In genomic region chr3:186002884-186003472, GRCh38 we compare ENCODE assay signal across 8 cellular contexts.
A peak's percentile ranks its signal among the peaks of the same experiment; 100 is the strongest.
DNase-seq lines count a peak whose midpoint lies in the region; ATAC-seq, FAIRE-seq and TF ChIP-seq lines count a peak whose summit lies in the region.

No MANE protein-coding gene starts in this region.

- peak; percentile 30 to 32 for ATAC-seq in activated T-cell treated with anti-CD3 and anti-CD28 coated beads, Interleukin-2, amount 50 U/mL, for 72 hours (replicated peaks in 1 of 2)
- ATAC-seq in body of pancreas (no peak), pancreas (peak in 3 of 4 donors; percentile 37 to 69 (median 56))

- no peaks in the 10 kb centered on the region for H3K36me3 ChIP-seq in body of pancreas (replicated peaks in 1 of 2; ENCODE audit: insufficient read depth in 1 of 2, low read depth in 2 of 2)
- H3K36me3 ChIP-seq in pancreas = no peaks in the 10 kb centered on the region
- H3K36me3 ChIP-seq in tibial artery = no peaks in the 10 kb centered on the region

- H3K9me3 ChIP-seq in body of pancreas = no peaks in the 10 kb centered on the region
- H3K9me3 ChIP-seq in pancreas = no peaks in the 10 kb centered on the region
- no peaks in the 10 kb centered on the region for H3K9me3 ChIP-seq in tibial artery

- H3K4me1 ChIP-seq in body of pancreas (no peaks in the 10 kb centered on the region), pancreas (no peaks in the 10 kb centered on the region), tibial artery (no peaks in the 10 kb centered on the region)

- DNase-seq in activated T-cell treated with anti-CD3 and anti-CD28 coated beads, Interleukin-2, amount 50 U/mL, for 72 hours = no peak
- DNase-seq in activated T-cell treated with anti-CD3 and anti-CD28 coated beads for 4 hours (no peak), LNCaP clone FGC (ENCODE audit: low read depth) (no peak), body of pancreas (peak in 2 of 4 donors; percentile 15 to 38), pancreas (no peak), COR-L47 (lab: John Stamatoyannopoulos, UW) (no peak), tibial artery (no peak), mesothelial cell of epicardium (ENCODE audit: low spot score in 2 of 2, unreplicated experiment in 2 of 2) (no peak)

- intact Hi-C loops in body of pancreas (cut with DNase I) (no loop called here), pancreas (cut with DNase I) (no loop called here), tibial artery (cut with DNase I; ENCODE audit: low total_unique reads) (no loop called here)

- 28 to 40% methylated on average over 3 of the region's 3 CpGs for WGBS in body of pancreas, 2 donors
- 35 to 47% methylated on average over 3 of the region's 3 CpGs for WGBS in pancreas, 2 donors

- no peak for TF ChIP-seq POLR2A in body of pancreas (IDR thresholded peaks at IDR 0.05)

- H3K27ac ChIP-seq in body of pancreas = no peak overlapping the region
- no peak overlapping the region for H3K27ac ChIP-seq in pancreas
- no peak overlapping the region for H3K27ac ChIP-seq in tibial artery

- TF ChIP-seq CTCF in LNCaP clone FGC (IDR thresholded peaks at IDR 0.05; ENCODE audit: control insufficient read depth, extremely low read depth, insufficient read depth) (peak; percentile 23; the same call in 1 of the 2 replicates), body of pancreas (IDR thresholded peaks at IDR 0.05) (peak in 5 of 7 experiments; percentile 17 to 49 (median 25)), pancreas (IDR thresholded peaks at IDR 0.05) (peak in 2 of 4 donors; percentile 8 to 14), tibial artery (IDR thresholded peaks at IDR 0.05) (no peak), mesothelial cell of epicardium (IDR thresholded peaks at IDR 0.05; ENCODE audit: unreplicated experiment) (no peak)

- peaks cover 41% of the 10 kb centered on the region for H3K27me3 Mint-ChIP-seq in activated T-cell treated with anti-CD3 and anti-CD28 coated beads, Interleukin-2, amount 50 U/mL, for 72 hours (ENCODE audit: low read depth)
- H3K27me3 Mint-ChIP-seq in mesothelial cell of epicardium (ENCODE audit: low read depth) = peaks cover 10% of the 10 kb centered on the region

- no peak overlapping the region for H3K27ac Mint-ChIP-seq in activated T-cell treated with anti-CD3 and anti-CD28 coated beads, Interleukin-2, amount 50 U/mL, for 72 hours
- H3K27ac Mint-ChIP-seq in mesothelial cell of epicardium = no peak overlapping the region

- no peak for FAIRE-seq in pancreas (lab: Jason Lieb, UNC)

- H3K4me1 Mint-ChIP-seq in activated T-cell treated with anti-CD3 and anti-CD28 coated beads, Interleukin-2, amount 50 U/mL, for 72 hours (ENCODE audit: low read depth) = peaks cover 10% of the 10 kb centered on the region
- no peaks in the 10 kb centered on the region for H3K4me1 Mint-ChIP-seq in mesothelial cell of epicardium

- H3K4me3 ChIP-seq in LNCaP clone FGC (ENCODE audit: low read depth, low read length) (no peak overlapping the region), body of pancreas (no peak overlapping the region), pancreas (no peak overlapping the region), tibial artery (no peak overlapping the region)

- peaks cover 0 to 2% of the 10 kb centered on the region in 2 donors for H3K36me3 Mint-ChIP-seq in activated T-cell treated with anti-CD3 and anti-CD28 coated beads, Interleukin-2, amount 50 U/mL, for 72 hours (ENCODE audit: insufficient read depth in 2 of 2)
- no peaks in the 10 kb centered on the region for H3K36me3 Mint-ChIP-seq in mesothelial cell of epicardium

- H3K27me3 ChIP-seq in body of pancreas = no peaks in the 10 kb centered on the region
- no peaks in the 10 kb centered on the region for H3K27me3 ChIP-seq in pancreas
- no peaks in the 10 kb centered on the region for H3K27me3 ChIP-seq in tibial artery

- H3K4me3 Mint-ChIP-seq in activated T-cell treated with anti-CD3 and anti-CD28 coated beads, Interleukin-2, amount 50 U/mL, for 72 hours = no peak overlapping the region
- no peak overlapping the region for H3K4me3 Mint-ChIP-seq in mesothelial cell of epicardium

- peaks cover 0 to 2% of the 10 kb centered on the region in 2 donors for H3K9me3 Mint-ChIP-seq in activated T-cell treated with anti-CD3 and anti-CD28 coated beads, Interleukin-2, amount 50 U/mL, for 72 hours
- no peaks in the 10 kb centered on the region for H3K9me3 Mint-ChIP-seq in mesothelial cell of epicardium

Comparison
In these comparisons a context has a peak if more than half of its experiments do, and no peak if none do; other contexts are left out.
1. CTCF ChIP-seq: peak in LNCaP clone FGC (single experiment) and body of pancreas (5 of 7); none in tibial artery (0 of 2) and mesothelial cell of epicardium (single experiment).